ENCODE assay signal across 8 cellular contexts in the genomic region with DNA sequence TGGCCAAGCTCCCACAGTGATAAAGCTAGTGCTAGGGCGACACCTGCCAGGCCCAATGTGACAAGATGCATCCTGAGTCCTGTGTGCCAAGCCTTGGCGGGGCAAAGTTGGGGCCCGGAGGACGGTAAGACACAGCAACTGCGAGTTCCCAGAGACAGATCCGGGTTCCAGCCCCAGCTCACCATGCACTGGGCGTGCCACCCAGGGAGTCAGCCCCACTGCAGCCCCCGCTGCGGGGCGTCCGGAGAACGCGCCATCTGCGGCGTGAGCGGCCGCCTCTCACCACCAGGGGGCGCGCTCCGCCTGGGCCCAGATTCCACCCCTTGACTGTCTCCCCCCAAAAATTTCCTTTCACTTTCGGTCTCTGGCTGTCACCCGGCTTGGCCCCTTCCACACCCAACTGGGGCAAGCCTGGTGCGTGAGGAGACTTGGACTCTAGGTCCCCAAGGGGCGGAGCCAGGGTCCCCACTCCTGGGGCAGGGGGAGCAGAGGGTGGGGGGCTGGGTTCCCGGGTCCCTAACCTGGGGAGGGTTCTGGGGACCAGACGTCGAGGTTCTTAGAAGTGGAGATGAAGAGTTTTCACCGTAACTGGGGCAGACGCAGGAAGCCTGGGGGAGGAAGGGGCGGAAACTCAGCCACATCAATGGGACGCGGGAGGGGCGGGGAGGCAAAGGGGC. TPM values are rescaled to one million over a fixed set of nuclear protein-coding genes. Genes with fewer than 3 reads are reported as not detected.
DNase-seq lines count a peak whose midpoint lies in the region; ATAC-seq lines count a peak whose summit lies in the region.

FLT3LG (plus strand) TSS at position 348 of the 677 bp plus-strand sequence. CDS start 425 bp downstream, outside the sequence.

- no peaks in the 10 kb centered on the region for H3K27me3 Mint-ChIP-seq in activated CD4-positive, alpha-beta memory T cell treated with anti-CD3 and anti-CD28 coated beads for 36 hours

- DNase-seq in NCI-H1436 (lab: John Stamatoyannopoulos, UW) (peak; percentile 76), NCI-H1436 treated with DMSO at 0.1 percent for 48 hours (lab: John Stamatoyannopoulos, UW) (no peak), NCI-H345 treated with DMSO at 0.1 percent for 48 hours (lab: John Stamatoyannopoulos, UW; ENCODE audit: unreplicated experiment) (peak; percentile 14), lung microvascular endothelial cell (ENCODE audit: low read depth in 2 of 2) (peak; percentile 78 to 79)
- peak; percentile 93 for DNase-seq in activated CD4-positive, alpha-beta memory T cell treated with anti-CD3 and anti-CD28 coated beads for 36 hours
- DNase-seq in stimulated activated CD8-positive, alpha-beta memory T cell treated with anti-CD3 and anti-CD28 coated beads, Interleukin-12 subunit alpha, Interleukin-12 subunit beta, amount 100 ng/mL, for 24 hours (ENCODE audit: extremely low read depth), result peak; percentile 69

- H3K36me3 ChIP-seq in duodenal mucosa (ENCODE audit: control insufficient read depth in 1 of 2, insufficient read depth in 2 of 2, low read length in 2 of 2), result peaks cover 0 to 7% of the 10 kb centered on the region in 2 donors

- H3K9ac ChIP-seq in duodenal mucosa (ENCODE audit: low read depth in 1 of 2, low read length in 2 of 2), result peak within 1 kb of the TSS; percentile 60 to 82

- peak within 1 kb of the TSS; percentile 73 for H3K27ac ChIP-seq in duodenal mucosa (ENCODE audit: low read depth, low read length)

- H3K36me3 Mint-ChIP-seq in activated CD4-positive, alpha-beta memory T cell treated with anti-CD3 and anti-CD28 coated beads for 36 hours, result peaks cover 13% of the 10 kb centered on the region

- H3K4me3 Mint-ChIP-seq in activated CD4-positive, alpha-beta memory T cell treated with anti-CD3 and anti-CD28 coated beads for 36 hours, result peak within 1 kb of the TSS; percentile 88

- no peaks in the 10 kb centered on the region for H3K27me3 ChIP-seq in duodenal mucosa (ENCODE audit: control insufficient read depth in 1 of 2, insufficient read depth in 2 of 2, low read length in 2 of 2)

- POLR2A ChIA-PET in activated CD4-positive, alpha-beta memory T cell treated with anti-CD3 and anti-CD28 coated beads for 36 hours (lab: Charles Lee), result interaction anchor here (1.2 to 6.4 kb wide), 4 partner anchors 14 to 21 kb away, joined by 4 to 52 read pairs (median 4); partner anchors contain the start of genes ALDH16A1, PIH1D1 and RPL13A

- no peaks in the 10 kb centered on the region for H3K9me3 Mint-ChIP-seq in activated CD4-positive, alpha-beta memory T cell treated with anti-CD3 and anti-CD28 coated beads for 36 hours

- intact Hi-C loops in activated CD4-positive, alpha-beta memory T cell treated with anti-CD3 and anti-CD28 coated beads for 36 hours (cut with micrococcal nuclease), result loop anchor here (1.0 to 10.0 kb wide), 5 partner anchors 21 to 249 kb away; partner anchors contain the start of genes ALDH16A1 and RPS11

- CTCF ChIA-PET in activated CD4-positive, alpha-beta memory T cell treated with anti-CD3 and anti-CD28 coated beads for 36 hours (lab: Charles Lee), result interaction anchor here (0.6 to 3.0 kb wide), 15 partner anchors 9 to 1345 kb away, joined by 3 to 18 read pairs (median 4); partner anchors contain the start of genes ALDH16A1 and PIH1D1

- H3K27ac Mint-ChIP-seq in activated CD4-positive, alpha-beta memory T cell treated with anti-CD3 and anti-CD28 coated beads for 36 hours, result peak within 1 kb of the TSS; percentile 92

- ATAC-seq in HG02970 (IDR thresholded peaks at IDR 0.05; ENCODE audit: low FRiP score, unreplicated experiment), result peak; percentile 73

- no peaks in the 10 kb centered on the region for H3K9me3 ChIP-seq in duodenal mucosa (ENCODE audit: control insufficient read depth in 1 of 2, low read length in 2 of 2)

- H3K4me3 ChIP-seq in duodenal mucosa (ENCODE audit: low read depth in 1 of 2, low read length in 2 of 2), result peak within 1 kb of the TSS; percentile 67 to 81

- peaks cover 53% of the 10 kb centered on the region for H3K4me1 Mint-ChIP-seq in activated CD4-positive, alpha-beta memory T cell treated with anti-CD3 and anti-CD28 coated beads for 36 hours (ENCODE audit: low read depth)

- H3K4me1 ChIP-seq in duodenal mucosa (ENCODE audit: control insufficient read depth in 1 of 2, insufficient read depth in 2 of 2, low read length in 2 of 2), result peaks cover 8 to 13% of the 10 kb centered on the region in 2 donors

RNA-seq across cellular contexts. Expression of gene FLT3LG, which starts in this region (rescaled TPM):
- total RNA-seq in activated CD4-positive, alpha-beta memory T cell treated with anti-CD3 and anti-CD28 coated beads for 36 hours, result 10 to 100 TPM; 50.1 to 51.0 TPM
- 0.79 and 0.87 TPM in 2 replicates for total RNA-seq in lung microvascular endothelial cell

Comparison
In these comparisons a context has a peak if more than half of its experiments do, and no peak if none do; other contexts are left out.
1. RNA of gene FLT3LG (total RNA-seq): 50.1 to 51.0 TPM in activated CD4-positive, alpha-beta memory T cell treated with anti-CD3 and anti-CD28 coated beads for 36 hours; 0.79 to 0.87 TPM in lung microvascular endothelial cell; every median in the first group is over 10 times any median in the second.
2. Peak in DNase-seq in lung microvascular endothelial cell; RNA of the gene not detected or under 1 TPM.